22 cellular contexts compared by ENCODE assay signal in the genomic region with DNA sequence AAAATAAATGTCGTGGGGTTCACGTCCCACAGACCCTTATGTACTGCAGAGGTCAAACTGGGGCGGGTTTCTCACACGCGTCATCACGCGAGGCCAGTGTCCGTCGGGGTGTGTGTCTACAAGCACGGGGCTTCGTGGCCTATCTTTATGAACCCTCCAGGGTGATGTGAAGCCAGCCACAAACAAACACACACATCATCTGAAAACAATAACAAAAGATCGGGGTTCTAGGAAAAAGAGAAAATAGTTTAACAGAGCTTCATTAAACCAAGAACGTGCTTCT. TPM values are rescaled to one million over a fixed set of nuclear protein-coding genes. Genes with fewer than 3 reads are reported as not detected.
"Had no signal": no experiment of that assay in that cellular context is flagged by ENCODE, and none has a peak within 500 bp of the region (broad histone marks: within the 10 kb centered on the region; RNA-seq: fewer than 3 reads in every experiment).

No MANE protein-coding gene starts in this region.

- H3K9me3 ChIP-seq: left lung, ovary, psoas muscle, suprapubic skin had no signal

- H3K36me3 ChIP-seq: left lung, ovary, suprapubic skin had no signal

- H3K27me3 ChIP-seq: left lung, ovary, suprapubic skin had no signal

- H3K27ac Mint-ChIP-seq: effector memory CD8-positive, alpha-beta T cell; nephron progenitor cell; stimulated activated naive B cell treated with anti-CD40 and anti-IgM and Interleukin-4, amounts not matched to agents 10 μg/mL and 1 μg/mL and 100 μg/mL, for 72 hours; stimulated activated naive CD8-positive, alpha-beta T cell treated with anti-CD3 and anti-CD28 coated beads, Interleukin-15, amount 100 ng/mL, for 72 hours had no signal

- FAIRE-seq: endometrium, frontal cortex, kidney had no signal

- H3K27ac ChIP-seq: left lung, ovary, psoas muscle, skin epidermis, suprapubic skin had no signal

- H3K36me3 Mint-ChIP-seq: naive thymus-derived CD8-positive, alpha-beta T cell; stimulated activated naive B cell treated with anti-CD40 and anti-IgM and Interleukin-4, amounts not matched to agents 10 μg/mL and 1 μg/mL and 100 μg/mL, for 72 hours had no signal

- H3K27me3 Mint-ChIP-seq: effector memory CD8-positive, alpha-beta T cell; naive thymus-derived CD8-positive, alpha-beta T cell; stimulated activated naive B cell treated with anti-CD40 and anti-IgM and Interleukin-4, amounts not matched to agents 10 μg/mL and 1 μg/mL and 100 μg/mL, for 72 hours; stimulated activated naive CD8-positive, alpha-beta T cell treated with anti-CD3 and anti-CD28 coated beads, Interleukin-15, amount 100 ng/mL, for 72 hours had no signal

- H3K9me3 Mint-ChIP-seq: nephron progenitor cell had no signal

- H3K4me3 Mint-ChIP-seq: effector memory CD8-positive, alpha-beta T cell; naive thymus-derived CD8-positive, alpha-beta T cell; nephron progenitor cell; stimulated activated naive B cell treated with anti-CD40 and anti-IgM and Interleukin-4, amounts not matched to agents 10 μg/mL and 1 μg/mL and 100 μg/mL, for 72 hours; stimulated activated naive CD8-positive, alpha-beta T cell treated with anti-CD3 and anti-CD28 coated beads, Interleukin-15, amount 100 ng/mL, for 72 hours had no signal

- H3K4me1 Mint-ChIP-seq: stimulated activated naive B cell treated with anti-CD40 and anti-IgM and Interleukin-4, amounts not matched to agents 10 μg/mL and 1 μg/mL and 100 μg/mL, for 72 hours; stimulated activated naive CD8-positive, alpha-beta T cell treated with anti-CD3 and anti-CD28 coated beads, Interleukin-15, amount 100 ng/mL, for 72 hours had no signal

- ATAC-seq: effector memory CD8-positive, alpha-beta T cell; left lung; naive thymus-derived CD8-positive, alpha-beta T cell; psoas muscle; right cardiac atrium; stimulated activated naive B cell treated with anti-CD40 and anti-IgM and Interleukin-4, amounts not matched to agents 10 μg/mL and 1 μg/mL and 100 μg/mL, for 72 hours; stimulated activated naive CD8-positive, alpha-beta T cell treated with anti-CD3 and anti-CD28 coated beads, Interleukin-15, amount 100 ng/mL, for 72 hours had no signal

- H3K4me1 ChIP-seq: left lung had no signal

- DNase-seq: cortex of kidney; effector memory CD8-positive, alpha-beta T cell; erythroblast; kidney; left lung; mammary epithelial cell; mesendoderm; naive thymus-derived CD8-positive, alpha-beta T cell; nephron progenitor cell; occipital lobe; ovary; psoas muscle; right cardiac atrium; stimulated activated CD4-positive, alpha-beta T cell treated with anti-CD3 and anti-CD28 coated beads, Interleukin-15, amount 100 ng/mL, for 24 hours; stimulated activated CD4-positive, alpha-beta T cell treated with anti-CD3 and anti-CD28 coated beads, Interleukin-2, amount 100 ng/mL, for 48 hours; stimulated activated naive B cell treated with anti-CD40 and anti-IgM and Interleukin-4, amounts not matched to agents 10 μg/mL and 1 μg/mL and 100 μg/mL, for 72 hours; stimulated activated naive CD8-positive, alpha-beta T cell treated with anti-CD3 and anti-CD28 coated beads, Interleukin-15, amount 100 ng/mL, for 72 hours; trophoblast cell had no signal

- H3K4me3 ChIP-seq: left lung, ovary, psoas muscle, skin epidermis, suprapubic skin had no signal

RNA-seq across cellular contexts. Expression of gene LDLRAD4, which starts 23.3 kb away (rescaled TPM):
- polyA plus RNA-seq: mammary epithelial cell had no signal
